In the genomic region with DNA sequence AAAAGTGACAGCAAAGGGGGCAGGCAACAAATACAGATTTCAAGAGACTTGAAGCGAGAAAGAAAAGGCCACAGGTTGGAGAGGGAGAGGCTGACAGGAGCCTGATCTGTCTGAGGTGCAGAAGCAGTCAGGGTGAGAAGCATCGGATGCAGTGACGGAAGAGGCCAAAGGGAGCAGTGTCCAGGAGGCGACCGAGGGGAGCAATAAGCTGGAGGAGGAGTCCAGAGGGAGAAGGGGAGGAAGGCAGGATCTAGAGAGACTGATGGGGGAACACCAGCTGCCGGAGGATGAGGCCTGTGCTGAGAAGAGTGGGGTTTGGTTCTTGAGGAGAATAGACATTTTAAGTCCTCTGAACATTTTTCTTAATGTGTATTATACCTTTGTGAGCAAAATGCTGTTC, we compare ENCODE assay signal across 1 cellular context.
TF ChIP-seq lines count a peak whose summit lies in the region.

No MANE protein-coding gene starts in this region.

TF ChIP-seq in GM23338, 12 proteins besides CTCF, POLR2A, EP300 and RAD21 (continued from another document):
- no peak for TF ChIP-seq ZNF462 (CRISPR knock-in tag; IDR thresholded peaks at IDR 0.05)
- no peak for TF ChIP-seq STAT1 (IDR thresholded peaks at IDR 0.05; ENCODE audit: unreplicated experiment)
- TF ChIP-seq CREB1 (CRISPR knock-in tag; IDR thresholded peaks at IDR 0.05; ENCODE audit: low read depth) = no peak
- TF ChIP-seq EZH2 (IDR thresholded peaks at IDR 0.05; ENCODE audit: low read depth, unreplicated experiment) = no peak
- no peak for TF ChIP-seq ZNF114 (CRISPR knock-in tag; IDR thresholded peaks at IDR 0.05)
- TF ChIP-seq REST (IDR thresholded peaks at IDR 0.05; ENCODE audit: unreplicated experiment) = no peak
- no peak for TF ChIP-seq NANOG (IDR thresholded peaks at IDR 0.05; ENCODE audit: borderline replicate concordance)
- no peak for TF ChIP-seq EZH2phosphoT487 (IDR thresholded peaks at IDR 0.05; ENCODE audit: unreplicated experiment)
